ENCODE assay signal across 11 cellular contexts in genomic region chr7:1558181-1558811, GRCh38. TPM values are rescaled to one million over a fixed set of nuclear protein-coding genes. Genes with fewer than 3 reads are reported as not detected.
DNase-seq lines count a peak whose midpoint lies in the region; TF ChIP-seq lines count a peak whose summit lies in the region.
"Had no signal": no experiment of that assay in that cellular context is flagged by ENCODE, and none has a peak within 500 bp of the region (broad histone marks: within the 10 kb centered on the region; RNA-seq: fewer than 3 reads in every experiment).

No MANE protein-coding gene starts in this region.

- H3K9me3 ChIP-seq in AG04450 (ENCODE audit: control insufficient read depth, insufficient read depth, low read length) (no peaks in the 10 kb centered on the region; the same call in 1 of the 2 replicates), mucosa of rectum (ENCODE audit: control insufficient read depth in 2 of 2, low read length in 2 of 2) (no peaks in the 10 kb centered on the region), sigmoid colon (no peaks in the 10 kb centered on the region)

- H3K4me3 ChIP-seq in AG04450 (ENCODE audit: low read depth, low read length) (no peak overlapping the region), mucosa of rectum (ENCODE audit: low read length in 2 of 2) (no peak overlapping the region), sigmoid colon (no peak overlapping the region)

- H3K27ac ChIP-seq in AG04450 (ENCODE audit: low read depth, low read length) (no peak overlapping the region), mucosa of rectum (ENCODE audit: low read depth in 2 of 2, low read length in 2 of 2) (peak overlapping the region; percentile 52 to 71), sigmoid colon (no peak overlapping the region)

- no peak for TF ChIP-seq POLR2A in sigmoid colon (IDR thresholded peaks at IDR 0.05)

- DNase-seq in AG04450 (ENCODE audit: low read depth, low spot score) (no peak), HuH-7 (ENCODE audit: low spot score) (peak; percentile 92), dermis blood vessel endothelial cell (peak; percentile 57), DMS53 (lab: John Stamatoyannopoulos, UW) (no peak), sigmoid colon (no peak), MV-4-11 (lab: John Stamatoyannopoulos, UW) (no peak)
- no peak for DNase-seq in NK-92 treated with Interleukin-12 subunit alpha and Interleukin-12 subunit beta, amount 100 ng/mL, for 24 hours (lab: John Stamatoyannopoulos, UW)
- DNase-seq: activated T-cell treated with anti-CD3 and anti-CD28 coated beads, Interleukin-2, amount 50 U/mL, for 48 hours; COR-L47; stimulated activated CD4-positive, alpha-beta T cell treated with anti-CD3 and anti-CD28 coated beads, Interleukin-15, amount 100 ng/mL, for 24 hours had no signal

- peak overlapping the region in 1 of 2 donors; percentile 19 for H3K9ac ChIP-seq in mucosa of rectum (ENCODE audit: low read depth in 1 of 2, low read length in 2 of 2)

- TF ChIP-seq CTCF in AG04450 (IDR thresholded peaks at IDR 0.05; ENCODE audit: low read depth, low read length) (peak; percentile 18; the same call in 1 of the 2 replicates), sigmoid colon (IDR thresholded peaks at IDR 0.05) (no peak)

- H3K36me3 ChIP-seq in mucosa of rectum (ENCODE audit: control insufficient read depth in 2 of 2, insufficient read depth in 2 of 2, low read length in 2 of 2) (peaks cover 0 to 3% of the 10 kb centered on the region in 2 donors), sigmoid colon (no peaks in the 10 kb centered on the region)

- H3K4me1 ChIP-seq in mucosa of rectum (ENCODE audit: control insufficient read depth in 2 of 2, insufficient read depth in 2 of 2, low read length in 2 of 2) (peaks cover 26 to 44% of the 10 kb centered on the region in 2 donors), sigmoid colon (peaks cover 0 to 12% (median 9%) of the 10 kb centered on the region in 4 donors)

- POLR2A ChIA-PET in AG04450 (lab: Yijun Ruan, JAX) = interaction anchor here (0.6 kb wide), 1 partner anchor 16 kb away, joined by 3 read pairs; no protein-coding TSS in a partner anchor

- intact Hi-C loops in sigmoid colon (cut with DNase I) = no loop called here

- H3K27me3 ChIP-seq in AG04450 (ENCODE audit: control insufficient read depth, insufficient read depth, low read length) (no peaks in the 10 kb centered on the region), mucosa of rectum (ENCODE audit: control insufficient read depth in 2 of 2, insufficient read depth in 2 of 2, low read length in 2 of 2) (no peaks in the 10 kb centered on the region), sigmoid colon (peaks cover 0 to 10% (median 0%) of the 10 kb centered on the region in 3 donors)

- TF ChIP-seq EP300 in sigmoid colon (IDR thresholded peaks at IDR 0.05) = no peak

- 75 to 77% methylated on average over 24 of the region's 24 CpGs for WGBS in sigmoid colon, 2 donors

- CTCF ChIA-PET in AG04450 (lab: Charles Lee) = no interaction called here

RNA-seq across cellular contexts. Expression of gene TMEM184A, which starts 2.3 kb away (rescaled TPM):
- polyA plus RNA-seq in AG04450 (2011; rRNA removed) (0.36 and 0.56 TPM in 2 replicates), sigmoid colon (10 to 100 TPM in 2 of 3 donors, 1 to 10 TPM in 1; 8.4 to 60.3 (median 10.2) TPM)
- 0.23 and 0.91 TPM in 2 replicates for polyA minus RNA-seq in AG04450 (2011; rRNA and poly(A)+ RNA removed)
- total RNA-seq in dermis blood vessel endothelial cell (under 0.01 and 0.05 TPM in 2 replicates), sigmoid colon (under 1 TPM in 1 of 4 donors, not detected in 3; 0.28 TPM)

RNA-seq across cellular contexts. Expression of gene PSMG3, which starts 11.5 kb away (rescaled TPM):
- 31.1 and 33.4 TPM in 2 replicates for polyA plus RNA-seq in AG04450 (2011; rRNA removed)
- polyA minus RNA-seq in AG04450 (2011; rRNA and poly(A)+ RNA removed) = 11.4 and 14.8 TPM in 2 replicates
- total RNA-seq in dermis blood vessel endothelial cell = 12.6 and 20.1 TPM in 2 replicates
- 10 to 100 TPM; 23.3 to 52.8 (median 41.6) TPM for total RNA-seq in sigmoid colon
- polyA plus RNA-seq in sigmoid colon = 10 to 100 TPM; 50.5 to 68.0 (median 66.6) TPM

RNA-seq across cellular contexts. Expression of gene MAFK, which starts 27.8 kb away (rescaled TPM):
- polyA plus RNA-seq in AG04450 (2011; rRNA removed) (4.5 and 8.3 TPM in 2 replicates), sigmoid colon (10 to 100 TPM; 34.8 to 43.0 (median 42.1) TPM)
- polyA minus RNA-seq in AG04450 (2011; rRNA and poly(A)+ RNA removed) = 4.2 and 4.8 TPM in 2 replicates
- total RNA-seq in dermis blood vessel endothelial cell (34.7 and 42.9 TPM in 2 replicates), sigmoid colon (10 to 100 TPM; 22.1 to 57.6 (median 42.5) TPM)

RNA-seq across cellular contexts. Expression of gene INTS1, which starts 54.1 kb away (rescaled TPM):
- polyA plus RNA-seq in AG04450 (2011; rRNA removed) = 9.0 and 13.1 TPM in 2 replicates
- polyA minus RNA-seq in AG04450 (2011; rRNA and poly(A)+ RNA removed) = 24.2 and 31.0 TPM in 2 replicates
- total RNA-seq in dermis blood vessel endothelial cell = 44.6 and 80.1 TPM in 2 replicates
- total RNA-seq in sigmoid colon = 10 to 100 TPM; 18.9 to 35.7 (median 26.2) TPM
- 10 to 100 TPM; 16.2 to 78.3 (median 22.9) TPM for polyA plus RNA-seq in sigmoid colon

Comparison
In these comparisons a context has a peak if more than half of its experiments do, and no peak if none do; other contexts are left out.
1. DNase-seq: peak in HuH-7 (single experiment) and dermis blood vessel endothelial cell (single experiment); none in AG04450 (single experiment), DMS53 (single experiment), NK-92 treated with Interleukin-12 subunit alpha and Interleukin-12 subunit beta, amount 100 ng/mL, for 24 hours (single experiment), sigmoid colon (single experiment) and MV-4-11 (single experiment).
2. H3K27ac ChIP-seq: peak in mucosa of rectum (2 of 2); none in AG04450 (single experiment) and sigmoid colon (0 of 4).